ENCODE assay signal across 17 cellular contexts in genomic region chr3:15333957-15334263, GRCh38. TPM values are rescaled to one million over a fixed set of nuclear protein-coding genes. Genes with fewer than 3 reads are reported as not detected.
A peak's percentile ranks its signal among the peaks of the same experiment; 100 is the strongest.
DNase-seq lines count a peak whose midpoint lies in the region; ATAC-seq and TF ChIP-seq lines count a peak whose summit lies in the region.
"Had no signal": no experiment of that assay in that cellular context is flagged by ENCODE, and none has a peak within 500 bp of the region (broad histone marks: within the 10 kb centered on the region; RNA-seq: fewer than 3 reads in every experiment).

No MANE protein-coding gene starts in this region.

- TF ChIP-seq CTCF in neutrophil (IDR thresholded peaks at IDR 0.05) (no peak), upper lobe of left lung (IDR thresholded peaks at IDR 0.05) (no peak)

- H3K9me3 Mint-ChIP-seq in activated CD4-positive, alpha-beta T cell treated with anti-CD3 and anti-CD28 coated beads, Interleukin-2, amount 10 ng/mL, durations not matched to agents 24 days and 14 days, result no peaks in the 10 kb centered on the region
- H3K9me3 Mint-ChIP-seq in activated T-helper 17 cell treated with anti-CD3 and anti-CD28 coated beads, Interleukin-2, amount 50 U/mL, for 72 hours, result no peaks in the 10 kb centered on the region

- peak overlapping the region; percentile 10 for H3K27ac Mint-ChIP-seq in activated CD4-positive, alpha-beta T cell treated with anti-CD3 and anti-CD28 coated beads, Interleukin-2, amount 10 ng/mL, durations not matched to agents 24 days and 14 days
- no peak overlapping the region for H3K27ac Mint-ChIP-seq in activated T-helper 17 cell treated with anti-CD3 and anti-CD28 coated beads, Interleukin-2, amount 50 U/mL, for 72 hours

- H3K4me3 ChIP-seq in neutrophil (ENCODE audit: low read depth in 1 of 2, low read length in 1 of 2) (no peak overlapping the region), upper lobe of left lung (no peak overlapping the region)
- H3K4me3 ChIP-seq: BLaER1 treated with 17β-estradiol and CSF1 and Interleukin-3, amounts not matched to agents 10 nM and 100 nM had no signal

- no peak for TF ChIP-seq POLR2A in upper lobe of left lung (IDR thresholded peaks at IDR 0.05)

- DNase-seq in activated CD4-positive, alpha-beta T cell treated with anti-CD3 and anti-CD28 coated beads, Interleukin-2, amount 10 ng/mL, durations not matched to agents 24 days and 14 days, result no peak
- DNase-seq in activated CD4-positive, alpha-beta T cell treated with anti-CD3 and anti-CD28 coated beads, Interleukin-2, amount 50 U/mL, for 1 hour, result no peak
- DNase-seq in NCI-H128 (lab: John Stamatoyannopoulos, UW; ENCODE audit: unreplicated experiment) (no peak), upper lobe of left lung (no peak), SW 1271 (lab: John Stamatoyannopoulos, UW) (no peak)
- DNase-seq: DMS79 treated with DMSO at 0.1 percent for 48 hours, HCEC 1CT, KBM-7, NCI-H1105 treated with DMSO at 0.1 percent for 48 hours, NCI-H1694 treated with DMSO at 0.1 percent for 48 hours, NCI-H82, SIG-M5 had no signal

- H3K27ac ChIP-seq in neutrophil (peak overlapping the region; percentile 6), upper lobe of left lung (peak overlapping the region in 1 of 4 donors; percentile 2)
- H3K27ac ChIP-seq: BLaER1 treated with 17β-estradiol and CSF1 and Interleukin-3, amounts not matched to agents 10 nM and 100 nM; RWPE1 had no signal

- H3K27me3 ChIP-seq in neutrophil (no peaks in the 10 kb centered on the region), upper lobe of left lung (no peaks in the 10 kb centered on the region)

- H3K27me3 Mint-ChIP-seq in activated CD4-positive, alpha-beta T cell treated with anti-CD3 and anti-CD28 coated beads, Interleukin-2, amount 10 ng/mL, durations not matched to agents 24 days and 14 days, result peaks cover 2% of the 10 kb centered on the region
- no peaks in the 10 kb centered on the region for H3K27me3 Mint-ChIP-seq in activated T-helper 17 cell treated with anti-CD3 and anti-CD28 coated beads, Interleukin-2, amount 50 U/mL, for 72 hours

- H3K4me1 Mint-ChIP-seq in activated CD4-positive, alpha-beta T cell treated with anti-CD3 and anti-CD28 coated beads, Interleukin-2, amount 10 ng/mL, durations not matched to agents 24 days and 14 days, result peaks cover 43% of the 10 kb centered on the region
- H3K4me1 Mint-ChIP-seq in activated T-helper 17 cell treated with anti-CD3 and anti-CD28 coated beads, Interleukin-2, amount 50 U/mL, for 72 hours, result peaks cover 16% of the 10 kb centered on the region

- peaks cover 42 to 43% of the 10 kb centered on the region in 2 experiments for H3K4me1 ChIP-seq in neutrophil (ENCODE audit: control insufficient read depth in 1 of 2, insufficient read depth in 1 of 2, low read depth in 1 of 2, low read length in 1 of 2)
- H3K4me1 ChIP-seq in upper lobe of left lung, result peaks cover 11 to 48% (median 23%) of the 10 kb centered on the region in 4 donors

- peaks cover 17% of the 10 kb centered on the region for H3K36me3 Mint-ChIP-seq in activated CD4-positive, alpha-beta T cell treated with anti-CD3 and anti-CD28 coated beads, Interleukin-2, amount 10 ng/mL, durations not matched to agents 24 days and 14 days (ENCODE audit: low read depth)
- H3K36me3 Mint-ChIP-seq in activated T-helper 17 cell treated with anti-CD3 and anti-CD28 coated beads, Interleukin-2, amount 50 U/mL, for 72 hours (ENCODE audit: low read depth), result peaks cover 30% of the 10 kb centered on the region

- no peak overlapping the region for H3K4me3 Mint-ChIP-seq in activated CD4-positive, alpha-beta T cell treated with anti-CD3 and anti-CD28 coated beads, Interleukin-2, amount 10 ng/mL, durations not matched to agents 24 days and 14 days
- H3K4me3 Mint-ChIP-seq in activated T-helper 17 cell treated with anti-CD3 and anti-CD28 coated beads, Interleukin-2, amount 50 U/mL, for 72 hours, result peak overlapping the region; percentile 94

- ATAC-seq in activated T-helper 17 cell treated with anti-CD3 and anti-CD28 coated beads, Interleukin-2, amount 50 U/mL, for 72 hours (replicated peaks), result no peak
- no peak for ATAC-seq in upper lobe of left lung (ENCODE audit: low FRiP score in 2 of 2)
- ATAC-seq: SK-N-SH treated with all-trans-retinoic acid at 6 μM for 48 hours had no signal

- H3K9me3 ChIP-seq in neutrophil (no peaks in the 10 kb centered on the region), upper lobe of left lung (no peaks in the 10 kb centered on the region)
- H3K9me3 ChIP-seq: BLaER1 treated with 17β-estradiol and CSF1 and Interleukin-3, amounts not matched to agents 10 nM and 100 nM had no signal

- peaks cover 15% of the 10 kb centered on the region for H3K36me3 ChIP-seq in neutrophil
- peaks cover 0 to 9% (median 0%) of the 10 kb centered on the region in 4 donors for H3K36me3 ChIP-seq in upper lobe of left lung

- TF ChIP-seq EP300 in upper lobe of left lung (IDR thresholded peaks at IDR 0.05), result no peak

- intact Hi-C loops in activated CD4-positive, alpha-beta T cell treated with anti-CD3 and anti-CD28 coated beads, Interleukin-2, amount 10 ng/mL, durations not matched to agents 24 days and 14 days (cut with micrococcal nuclease), result no loop called here

RNA-seq across cellular contexts. Expression of gene SH3BP5, which starts 1.5 kb away (rescaled TPM):
- total RNA-seq in activated CD4-positive, alpha-beta T cell treated with anti-CD3 and anti-CD28 coated beads, Interleukin-2, amount 10 ng/mL, durations not matched to agents 24 days and 14 days, result 19.5 and 19.8 TPM in 2 replicates
- total RNA-seq in activated T-helper 17 cell treated with anti-CD3 and anti-CD28 coated beads, Interleukin-2, amount 50 U/mL, for 72 hours, result 10 to 100 TPM; 20.2 to 24.6 TPM
- total RNA-seq in upper lobe of left lung, result 100 to 1,000 TPM in 2 of 6 donors, 10 to 100 TPM in 4; 83.8 to 150 (median 94.7) TPM
